ENCODE assay signal across 8 cellular contexts in the genomic region with DNA sequence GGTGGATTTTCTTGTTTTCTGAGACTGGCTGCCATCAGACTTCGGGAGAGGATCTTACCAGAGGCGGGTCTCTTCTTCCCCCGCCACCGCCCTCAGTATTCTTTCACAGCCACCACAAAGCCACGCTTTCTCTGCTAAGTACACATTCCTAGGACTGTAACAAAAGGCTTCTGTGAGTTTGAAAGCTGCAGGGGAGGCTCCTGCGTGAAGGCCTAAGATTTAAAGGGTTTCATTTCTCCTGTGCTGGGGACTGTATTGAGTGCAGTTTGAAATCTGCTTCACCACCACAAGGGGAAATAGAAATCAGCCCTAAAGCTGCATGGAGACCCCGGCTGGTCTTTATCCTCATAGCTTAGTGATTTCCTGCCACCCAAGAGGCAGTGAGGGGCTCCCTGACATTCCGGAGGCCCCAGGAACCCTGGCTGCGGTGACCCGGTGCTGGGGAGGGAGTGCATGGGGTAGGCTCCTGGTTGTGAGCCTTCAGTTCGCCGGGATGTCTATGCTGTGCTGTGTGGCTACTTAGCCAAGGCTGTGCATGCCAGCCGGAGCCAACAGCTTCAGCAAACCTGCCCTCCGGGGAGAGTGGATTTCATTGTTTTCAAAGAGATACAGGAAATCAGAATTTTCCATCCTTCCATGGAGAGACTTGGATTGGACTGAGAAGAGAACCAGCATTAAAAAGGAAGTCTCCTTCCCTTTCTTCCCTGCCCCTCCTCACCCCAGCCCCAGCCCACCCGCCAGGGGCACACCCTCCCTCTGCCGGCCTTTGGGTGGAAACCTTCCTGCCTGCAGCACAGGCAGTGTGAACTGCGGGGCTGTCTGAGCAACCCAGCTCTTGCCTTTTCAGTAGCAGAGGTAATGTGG.
DNase-seq lines count a peak whose midpoint lies in the region; ATAC-seq and TF ChIP-seq lines count a peak whose summit lies in the region.

No MANE protein-coding gene starts in this region.

- H3K4me3 Mint-ChIP-seq in chondrocyte (ENCODE audit: unreplicated experiment): peak overlapping the region; percentile 55
- H3K4me3 Mint-ChIP-seq in memory B cell: peak overlapping the region; percentile 43

- H3K9me3 Mint-ChIP-seq in chondrocyte (ENCODE audit: low read depth) (no peaks in the 10 kb centered on the region), memory B cell (no peaks in the 10 kb centered on the region)

- peak; percentile 66 for TF ChIP-seq CTCF in chondrocyte (IDR thresholded peaks at IDR 0.05)
- no peak for TF ChIP-seq CTCF in thyroid gland (IDR thresholded peaks at IDR 0.05)

- H3K27me3 Mint-ChIP-seq in chondrocyte (ENCODE audit: low read depth) (no peaks in the 10 kb centered on the region), memory B cell (no peaks in the 10 kb centered on the region)

- H3K27me3 ChIP-seq in thyroid gland: no peaks in the 10 kb centered on the region

- no peak for TF ChIP-seq POLR2A in thyroid gland (IDR thresholded peaks at IDR 0.05)

- no peaks in the 10 kb centered on the region for H3K9me3 ChIP-seq in thyroid gland

- H3K4me3 ChIP-seq in thyroid gland (replicated peaks in 1 of 3): no peak overlapping the region

- no peaks in the 10 kb centered on the region for H3K36me3 ChIP-seq in thyroid gland

- intact Hi-C loops in Right ventricle myocardium inferior (cut with DNase I): no loop called here
- intact Hi-C loops in cardiac septum (cut with DNase I): loop anchor here (5.0 kb wide), 1 partner anchor 160 kb away; no protein-coding TSS in a partner anchor
- intact Hi-C loops in thyroid gland (cut with DNase I): no loop called here

- WGBS in thyroid gland, 2 donors: 27 to 30% methylated on average over 15 to 17 of the region's 17 CpGs

- H3K4me1 Mint-ChIP-seq in chondrocyte (ENCODE audit: low read depth): peaks cover 42% of the 10 kb centered on the region
- H3K4me1 Mint-ChIP-seq in memory B cell: peaks cover 45% of the 10 kb centered on the region

- peak overlapping the region; percentile 35 to 64 (median 50) for H3K27ac ChIP-seq in thyroid gland

- peaks cover 2% of the 10 kb centered on the region for H3K36me3 Mint-ChIP-seq in chondrocyte (ENCODE audit: low read depth)
- H3K36me3 Mint-ChIP-seq in memory B cell: peaks cover 2% of the 10 kb centered on the region

- DNase-seq in Right ventricle myocardium inferior (ENCODE audit: missing footprints): no peak
- DNase-seq in cardiac septum (ENCODE audit: low spot score): no peak
- DNase-seq in NOMO-1 (lab: John Stamatoyannopoulos, UW; ENCODE audit: unreplicated experiment in 2 of 2): peak; percentile 63 to 69
- no peak for DNase-seq in chondrocyte (ENCODE audit: low spot score)
- DNase-seq in memory B cell (ENCODE audit: low spot score in 2 of 2): peak; percentile 25 to 35
- DNase-seq in thyroid gland: peak in 1 of 2 donors; percentile 18
- DNase-seq in central memory CD4-positive, alpha-beta T cell: no peak

- H3K27ac Mint-ChIP-seq in chondrocyte (ENCODE audit: unreplicated experiment): peak overlapping the region; percentile 94
- H3K27ac Mint-ChIP-seq in memory B cell: peak overlapping the region; percentile 71

- peaks cover 36 to 40% of the 10 kb centered on the region in 2 donors for H3K4me1 ChIP-seq in thyroid gland

- ATAC-seq in Right ventricle myocardium inferior (peak; percentile 68), HG03025 (IDR thresholded peaks at IDR 0.05; ENCODE audit: low FRiP score, unreplicated experiment) (peak; percentile 81), memory B cell (ENCODE audit: low read depth) (peak; percentile 83)

Comparison
In these comparisons a context has a peak if more than half of its experiments do, and no peak if none do; other contexts are left out.
1. DNase-seq: peak in NOMO-1 (2 of 2) and memory B cell (2 of 2); none in Right ventricle myocardium inferior (single experiment), cardiac septum (single experiment), chondrocyte (single experiment) and central memory CD4-positive, alpha-beta T cell (single experiment).
2. Peak in every context shown above with its lines, with median percentiles within 50 percentile points of each other: ATAC-seq.